In genomic region chr2:94956797-94957391, GRCh38 we compare ENCODE assay signal across 7 cellular contexts.
DNase-seq lines count a peak whose midpoint lies in the region; ATAC-seq and TF ChIP-seq lines count a peak whose summit lies in the region.

No MANE protein-coding gene starts in this region.

- peak; percentile 55 for ATAC-seq in GM21528 (IDR thresholded peaks at IDR 0.05; ENCODE audit: low FRiP score, unreplicated experiment)
- ATAC-seq in GM18517 (IDR thresholded peaks at IDR 0.05; ENCODE audit: unreplicated experiment): no peak

- no peak overlapping the region for H3K9ac ChIP-seq in MM.1S (ENCODE audit: low read length)

- WGBS in esophagus muscularis mucosa: 12% methylated on average over 6 of the region's 6 CpGs

- no peaks in the 10 kb centered on the region for H3K9me2 ChIP-seq in MM.1S (replicated peaks; ENCODE audit: insufficient read depth, low read length)

- H3K36me3 Mint-ChIP-seq in activated CD4-positive, alpha-beta T cell treated with anti-CD3 and anti-CD28 coated beads, Interleukin-2, amount 10 ng/mL, durations not matched to agents 24 days and 14 days (ENCODE audit: low read depth): no peaks in the 10 kb centered on the region

- H4K20me1 ChIP-seq in MM.1S (ENCODE audit: insufficient read depth, low read length): no peaks in the 10 kb centered on the region
- no peaks in the 10 kb centered on the region for H4K20me1 ChIP-seq in osteoblast (ENCODE audit: insufficient read depth, low read length)

- peaks cover 45% of the 10 kb centered on the region for H3K27me3 Mint-ChIP-seq in activated CD4-positive, alpha-beta T cell treated with anti-CD3 and anti-CD28 coated beads, Interleukin-2, amount 10 ng/mL, durations not matched to agents 24 days and 14 days

- H3F3A ChIP-seq in MM.1S (ENCODE audit: insufficient read depth, low read length): no peaks in the 10 kb centered on the region

- no peak for TF ChIP-seq EP300 in esophagus muscularis mucosa (IDR thresholded peaks at IDR 0.05)

- no peak overlapping the region for H3K4me3 Mint-ChIP-seq in activated CD4-positive, alpha-beta T cell treated with anti-CD3 and anti-CD28 coated beads, Interleukin-2, amount 10 ng/mL, durations not matched to agents 24 days and 14 days

- in situ Hi-C loops in G401 (cut with HindIII; ENCODE audit: low sequenced_read_pairs): no loop called here

- no peaks in the 10 kb centered on the region for H3K9me3 ChIP-seq in MM.1S (replicated peaks; ENCODE audit: insufficient read depth, low read length)
- no peaks in the 10 kb centered on the region for H3K9me3 ChIP-seq in esophagus muscularis mucosa
- no peaks in the 10 kb centered on the region for H3K9me3 ChIP-seq in osteoblast (ENCODE audit: low read depth, low read length)

- H3K4me2 ChIP-seq in MM.1S (ENCODE audit: low read depth, low read length) (no peak overlapping the region), osteoblast (ENCODE audit: insufficient read depth, low read length) (no peak overlapping the region)

- DNase-seq in G401 (ENCODE audit: low spot score): peak; percentile 37
- DNase-seq in MM.1S: peak; percentile 38
- peak; percentile 80 for DNase-seq in activated CD4-positive, alpha-beta T cell treated with anti-CD3 and anti-CD28 coated beads, Interleukin-2, amount 10 ng/mL, durations not matched to agents 24 days and 14 days
- DNase-seq in esophagus muscularis mucosa (ENCODE audit: extremely low spot score): no peak
- peak; percentile 57 for DNase-seq in osteoblast (ENCODE audit: insufficient read length, low spot score, missing footprints)

- intact Hi-C loops in activated CD4-positive, alpha-beta T cell treated with anti-CD3 and anti-CD28 coated beads, Interleukin-2, amount 10 ng/mL, durations not matched to agents 24 days and 14 days (cut with micrococcal nuclease): no loop called here
- intact Hi-C loops in esophagus muscularis mucosa (cut with DNase I): no loop called here

- H3K9me3 Mint-ChIP-seq in activated CD4-positive, alpha-beta T cell treated with anti-CD3 and anti-CD28 coated beads, Interleukin-2, amount 10 ng/mL, durations not matched to agents 24 days and 14 days: no peaks in the 10 kb centered on the region

- no peak for TF ChIP-seq POLR2A in esophagus muscularis mucosa (IDR thresholded peaks at IDR 0.05; ENCODE audit: low read depth)

- H3K79me2 ChIP-seq in MM.1S (ENCODE audit: low read length) (no peaks in the 10 kb centered on the region), osteoblast (ENCODE audit: insufficient read depth, low read length) (no peaks in the 10 kb centered on the region)

- H3K4me3 ChIP-seq in MM.1S (ENCODE audit: low read length): no peak overlapping the region
- H3K4me3 ChIP-seq in esophagus muscularis mucosa: no peak overlapping the region
- no peak overlapping the region for H3K4me3 ChIP-seq in osteoblast (ENCODE audit: insufficient read depth, low read length)

- TF ChIP-seq CTCF in MM.1S (IDR thresholded peaks at IDR 0.05; ENCODE audit: low read length): peak; percentile 76
- TF ChIP-seq CTCF in esophagus muscularis mucosa (IDR thresholded peaks at IDR 0.05): peak; percentile 56 to 91 (median 70)
- peak; percentile 88 for TF ChIP-seq CTCF in osteoblast (IDR thresholded peaks at IDR 0.05; ENCODE audit: extremely low read depth, low read depth, low read length)

- no peak overlapping the region for H3K27ac ChIP-seq in MM.1S (ENCODE audit: low read length)
- no peak overlapping the region for H3K27ac ChIP-seq in esophagus muscularis mucosa (replicated peaks in 1 of 4)
- H3K27ac ChIP-seq in osteoblast (ENCODE audit: low read depth, low read length): no peak overlapping the region

- H3K27me3 ChIP-seq in MM.1S (replicated peaks; ENCODE audit: insufficient read depth, low read length) (no peaks in the 10 kb centered on the region), esophagus muscularis mucosa (peaks cover 0 to 39% (median 0%) of the 10 kb centered on the region in 4 donors), osteoblast (ENCODE audit: insufficient read depth, low read length) (peaks cover 5% of the 10 kb centered on the region)

- H2AFZ ChIP-seq in MM.1S (ENCODE audit: low read length) (no peak overlapping the region), osteoblast (ENCODE audit: low read length) (no peak overlapping the region)

- H3K4me1 Mint-ChIP-seq in activated CD4-positive, alpha-beta T cell treated with anti-CD3 and anti-CD28 coated beads, Interleukin-2, amount 10 ng/mL, durations not matched to agents 24 days and 14 days: no peaks in the 10 kb centered on the region

- no peak overlapping the region for H3K27ac Mint-ChIP-seq in activated CD4-positive, alpha-beta T cell treated with anti-CD3 and anti-CD28 coated beads, Interleukin-2, amount 10 ng/mL, durations not matched to agents 24 days and 14 days

- H3K4me1 ChIP-seq in MM.1S (ENCODE audit: low read length) (no peaks in the 10 kb centered on the region), esophagus muscularis mucosa (no peaks in the 10 kb centered on the region), osteoblast (ENCODE audit: insufficient read depth, low read length) (no peaks in the 10 kb centered on the region)

- H3K36me3 ChIP-seq in MM.1S (replicated peaks; ENCODE audit: insufficient read depth, low read length): no peaks in the 10 kb centered on the region
- no peaks in the 10 kb centered on the region for H3K36me3 ChIP-seq in esophagus muscularis mucosa
- H3K36me3 ChIP-seq in osteoblast (ENCODE audit: insufficient read depth, low read length): no peaks in the 10 kb centered on the region
